Comparison of ENCODE assay signal across 19 cellular contexts in the genomic region with DNA sequence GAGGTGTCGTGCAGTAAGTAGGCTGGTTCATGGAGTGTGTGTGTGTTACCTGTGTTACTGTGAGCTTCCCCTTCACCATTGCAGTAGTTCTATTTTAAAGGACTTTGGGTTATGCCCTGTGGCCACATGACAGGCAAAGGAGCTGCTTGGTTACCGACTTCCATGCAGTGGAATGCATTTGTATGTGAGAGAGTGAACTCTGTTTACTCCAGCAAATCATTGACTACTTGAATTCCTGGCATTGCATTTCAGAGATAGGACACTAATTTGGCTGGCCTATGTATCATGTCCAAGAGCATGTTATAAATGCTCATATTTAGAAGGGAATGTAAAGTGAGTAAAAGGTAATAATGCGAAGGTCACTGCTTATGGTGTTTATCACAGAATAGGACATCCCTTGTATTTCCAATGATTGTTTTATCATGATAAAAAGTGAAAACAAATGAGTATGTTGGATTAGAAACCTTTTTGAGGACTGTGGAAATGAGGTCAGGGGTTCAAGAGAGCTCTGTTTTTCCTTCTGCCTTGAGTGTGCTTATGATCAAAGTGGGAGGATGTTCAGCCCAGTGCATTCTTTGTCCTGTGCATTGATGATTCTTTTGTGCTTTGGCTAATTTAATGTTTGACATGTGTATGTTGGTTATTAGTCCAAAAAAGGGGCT.
DNase-seq lines count a peak whose midpoint lies in the region; ATAC-seq, FAIRE-seq and TF ChIP-seq lines count a peak whose summit lies in the region.
"Had no signal": no experiment of that assay in that cellular context is flagged by ENCODE, and none has a peak within 500 bp of the region (broad histone marks: within the 10 kb centered on the region; RNA-seq: fewer than 3 reads in every experiment).

No MANE protein-coding gene starts in this region.

- no peaks in the 10 kb centered on the region for H3K27me3 Mint-ChIP-seq in activated CD8-positive, alpha-beta T cell treated with anti-CD3 and anti-CD28 coated beads for 36 hours
- H3K27me3 Mint-ChIP-seq: IgD-negative memory B cell; natural killer cell treated with Interleukin-12 subunit alpha and Interleukin-12 subunit beta and Interleukin-15 and Interleukin-18, amount 100 ng/mL, for 72 hours had no signal

- H3K27me3 ChIP-seq in IMR-90 (ENCODE audit: control insufficient read depth, insufficient read depth, low read length) (no peaks in the 10 kb centered on the region), HepG2 (ENCODE audit: control insufficient read depth in 1 of 2, insufficient read depth in 2 of 2, low read length in 2 of 2) (no peaks in the 10 kb centered on the region), small intestine (ENCODE audit: control insufficient read depth in 2 of 2, insufficient read depth in 2 of 2, low read length in 2 of 2) (no peaks in the 10 kb centered on the region), stomach (no peaks in the 10 kb centered on the region)
- H3K27me3 ChIP-seq: testis had no signal

- no peak overlapping the region for H3K27ac Mint-ChIP-seq in activated CD8-positive, alpha-beta T cell treated with anti-CD3 and anti-CD28 coated beads for 36 hours
- H3K27ac Mint-ChIP-seq: CD8-positive, alpha-beta T cell; IgD-negative memory B cell; natural killer cell treated with Interleukin-12 subunit alpha and Interleukin-12 subunit beta and Interleukin-15 and Interleukin-18, amount 100 ng/mL, for 72 hours had no signal

- CTCF ChIA-PET in IMR-90 (lab: Yijun Ruan, JAX) = interaction anchor here (0.6 kb wide), 1 partner anchor 911 kb away, joined by 7 read pairs; no protein-coding TSS in a partner anchor
- CTCF ChIA-PET in HepG2 (lab: Yijun Ruan, JAX; ENCODE audit: low intra/inter-chr PET ratio, low total read pairs) = no interaction called here
- CTCF ChIA-PET in activated CD8-positive, alpha-beta T cell treated with anti-CD3 and anti-CD28 coated beads for 36 hours (lab: Charles Lee) = interaction anchor here (0.9 to 1.5 kb wide), 2 partner anchors 9 to 77 kb away, joined by 3 read pairs; no protein-coding TSS in a partner anchor

- H3K36me3 ChIP-seq in IMR-90 (ENCODE audit: control insufficient read depth, insufficient read depth, low read length) (peaks cover 2% of the 10 kb centered on the region), HepG2 (replicated peaks in 1 of 2; ENCODE audit: control insufficient read depth in 1 of 2, insufficient read depth in 2 of 2, low read length in 2 of 2) (peaks cover 2 to 26% of the 10 kb centered on the region in 2 experiments), small intestine (ENCODE audit: control insufficient read depth in 2 of 2, insufficient read depth in 2 of 2, low read length in 2 of 2) (peaks cover 0 to 6% of the 10 kb centered on the region in 2 donors), stomach (peaks cover 0 to 14% (median 10%) of the 10 kb centered on the region in 4 donors)

- H3K4me1 Mint-ChIP-seq in activated CD8-positive, alpha-beta T cell treated with anti-CD3 and anti-CD28 coated beads for 36 hours (ENCODE audit: low read depth) = peaks cover 6% of the 10 kb centered on the region
- H3K4me1 Mint-ChIP-seq: IgD-negative memory B cell had no signal

- no peaks in the 10 kb centered on the region for H3K9me3 ChIP-seq in IMR-90 (ENCODE audit: control insufficient read depth, insufficient read depth, low read length)
- no peaks in the 10 kb centered on the region for H3K9me3 ChIP-seq in HepG2 (ENCODE audit: low read length)
- no peaks in the 10 kb centered on the region for H3K9me3 ChIP-seq in small intestine (ENCODE audit: control insufficient read depth, low read depth)
- H3K9me3 ChIP-seq in stomach = no peaks in the 10 kb centered on the region
- H3K9me3 ChIP-seq: testis had no signal

- DNase-seq in IMR-90 = peak; percentile 56
- DNase-seq in fibroblast of the aortic adventitia (ENCODE audit: low read depth) = peak; percentile 48
- peak; percentile 95 for DNase-seq in HepG2 (ENCODE audit: low spot score)
- peak; percentile 81 for DNase-seq in small intestine
- no peak for DNase-seq in sciatic nerve (ENCODE audit: low spot score)
- DNase-seq in activated CD8-positive, alpha-beta T cell treated with anti-CD3 and anti-CD28 coated beads for 36 hours = no peak
- no peak for DNase-seq in stomach
- no peak for DNase-seq in NCI-H510A treated with DMSO at 0.1 percent for 48 hours (lab: John Stamatoyannopoulos, UW)
- DNase-seq: activated effector memory CD4-positive, alpha-beta T cell treated with Interleukin-2 at 50 U/mL for 16 hours; CD8-positive, alpha-beta T cell; NCI-H1436; NCI-H526 treated with DMSO at 0.1 percent for 48 hours; RPMI8226; T-helper 9 cell; testis had no signal

- TF ChIP-seq EP300 in HepG2 (IDR thresholded peaks at IDR 0.05; ENCODE audit: low read depth in 2 of 2, low read length in 2 of 2) (peak; percentile 44 to 71; a peak in 3 of 4 replicates), HepG2 (CRISPR knock-in tag; IDR thresholded peaks at IDR 0.05; ENCODE audit: borderline replicate concordance) (peak; percentile 57; the same call in 1 of the 2 replicates), stomach (IDR thresholded peaks at IDR 0.05) (no peak)

- POLR2A ChIA-PET in IMR-90 (lab: Charles Lee; ENCODE audit: unreplicated experiment) = no interaction called here
- POLR2A ChIA-PET in HepG2 (lab: Yijun Ruan, JAX) = interaction anchor here (0.7 to 6.7 kb wide), 5 partner anchors 9 to 158 kb away, joined by 3 to 78 read pairs (median 3); no protein-coding TSS in a partner anchor
- POLR2A ChIA-PET in activated CD8-positive, alpha-beta T cell treated with anti-CD3 and anti-CD28 coated beads for 36 hours (lab: Charles Lee) = no interaction called here

- no peak overlapping the region for H3K4me3 Mint-ChIP-seq in activated CD8-positive, alpha-beta T cell treated with anti-CD3 and anti-CD28 coated beads for 36 hours
- H3K4me3 Mint-ChIP-seq: CD8-positive, alpha-beta T cell; IgD-negative memory B cell; natural killer cell treated with Interleukin-12 subunit alpha and Interleukin-12 subunit beta and Interleukin-15 and Interleukin-18, amount 100 ng/mL, for 72 hours had no signal

- H4K91ac ChIP-seq in IMR-90 (ENCODE audit: insufficient read depth, low read depth, low read length) = peak overlapping the region; percentile 7

- peaks cover 35 to 70% of the 10 kb centered on the region in 2 experiments for H3K79me1 ChIP-seq in IMR-90 (ENCODE audit: low read depth in 1 of 2, low read length in 2 of 2)

- no CpG with 5 or more reads among the region's 3 CpGs for WGBS in IMR-90 (ENCODE audit: extremely low coverage in 2 of 2, insufficient read length in 1 of 2), 2 experiments
- 1% methylated on average over 3 of the region's 3 CpGs for WGBS in HepG2 (ENCODE audit: low lambda C conversion rate)
- 49 to 59% (median 57%) methylated on average over 3 of the region's 3 CpGs for WGBS in small intestine, 3 donors
- 52 to 75% (median 66%) methylated on average over 3 of the region's 3 CpGs for WGBS in stomach, 5 donors

- ATAC-seq in IMR-90 (ENCODE audit: low read depth) = peak; percentile 69
- peak; percentile 98 for ATAC-seq in HepG2
- no peak for ATAC-seq in sciatic nerve
- ATAC-seq in activated CD8-positive, alpha-beta T cell treated with anti-CD3 and anti-CD28 coated beads for 36 hours = no peak
- ATAC-seq: CD8-positive, alpha-beta T cell; natural killer cell treated with Interleukin-12 subunit alpha and Interleukin-12 subunit beta and Interleukin-15 and Interleukin-18, amount 100 ng/mL, for 72 hours had no signal

- H2BK5ac ChIP-seq in IMR-90 (ENCODE audit: low read depth, low read length, poor library complexity, severe bottlenecking) = peak overlapping the region; percentile 87

- H2AK9ac ChIP-seq in IMR-90 (replicated peaks; ENCODE audit: low read depth, low read length, poor library complexity) = no peak overlapping the region

- no peak overlapping the region for H3K56ac ChIP-seq in IMR-90 (ENCODE audit: extremely low read depth, insufficient read depth, low read length)

- H3K36me3 Mint-ChIP-seq in activated CD8-positive, alpha-beta T cell treated with anti-CD3 and anti-CD28 coated beads for 36 hours (ENCODE audit: low read depth) = peaks cover 8% of the 10 kb centered on the region
- H3K36me3 Mint-ChIP-seq: natural killer cell treated with Interleukin-12 subunit alpha and Interleukin-12 subunit beta and Interleukin-15 and Interleukin-18, amount 100 ng/mL, for 72 hours had no signal

- H3K4me3 ChIP-seq in IMR-90 (ENCODE audit: insufficient read depth, low read depth, low read length) (no peak overlapping the region), fibroblast of the aortic adventitia (ENCODE audit: low read depth, low read length) (no peak overlapping the region), HepG2 (replicated peaks in 1 of 3; ENCODE audit: insufficient read depth in 1 of 3, low read depth in 2 of 3, low read length in 3 of 3) (peak overlapping the region in 1 of 3 experiments; percentile 42; a peak in 1 of 6 replicates), small intestine (ENCODE audit: low read depth in 1 of 2, low read length in 2 of 2) (no peak overlapping the region), stomach (no peak overlapping the region)
- H3K4me3 ChIP-seq: testis had no signal

- peak overlapping the region; percentile 67; the same call in 1 of the 2 replicates for H3K18ac ChIP-seq in IMR-90 (ENCODE audit: low read depth, low read length)

- H3K9ac ChIP-seq in IMR-90 (ENCODE audit: low read depth, low read length) (no peak overlapping the region), HepG2 (ENCODE audit: insufficient read depth, low read depth, low read length) (peak overlapping the region; percentile 65)

- peaks cover 24% of the 10 kb centered on the region for H3K9me1 ChIP-seq in IMR-90 (ENCODE audit: insufficient read depth, low read length)

- H4K20me1 ChIP-seq in IMR-90 (ENCODE audit: insufficient read depth, low read length) (peaks cover 63% of the 10 kb centered on the region; the same call in 1 of the 2 replicates), HepG2 (ENCODE audit: insufficient read depth, low read length) (no peaks in the 10 kb centered on the region)

- peak overlapping the region; percentile 20; the same call in 1 of the 2 replicates for H2BK20ac ChIP-seq in IMR-90 (ENCODE audit: low read depth, low read length)

- peaks cover 15% of the 10 kb centered on the region for H3K4me1 ChIP-seq in IMR-90 (ENCODE audit: control insufficient read depth, insufficient read depth, low read length)
- peaks cover 79% of the 10 kb centered on the region for H3K4me1 ChIP-seq in HepG2 (ENCODE audit: insufficient read depth, low read length)
- peaks cover 7 to 18% of the 10 kb centered on the region in 2 donors for H3K4me1 ChIP-seq in small intestine (ENCODE audit: control insufficient read depth in 2 of 2, insufficient read depth in 1 of 2, low read depth in 1 of 2, low read length in 1 of 2)
- H3K4me1 ChIP-seq in stomach = peaks cover 16 to 41% (median 25%) of the 10 kb centered on the region in 4 donors

- in situ Hi-C loops in IMR-90 (cut with MboI; ENCODE audit: low sequenced_read_pairs) (no loop called here), HepG2 (cut with HindIII; ENCODE audit: extremely low pct_ligation_motif_present, low pct_unique_long_range_greater_than_20kb) (loop anchor here (10.0 kb wide), 1 partner anchor 98 kb away; no protein-coding TSS in a partner anchor)

- H3K14ac ChIP-seq in IMR-90 (replicated peaks; ENCODE audit: low read depth, low read length) = peak overlapping the region; percentile 68

- TF ChIP-seq POLR2A in IMR-90 (IDR thresholded peaks at IDR 0.05; ENCODE audit: low read depth, low read length) (no peak), HepG2 (IDR thresholded peaks at IDR 0.05; ENCODE audit: insufficient read depth in 1 of 2, low read depth in 2 of 2, low read length in 2 of 2) (peak in 1 of 2 experiments; percentile 39; a peak in 1 of 4 replicates), stomach (IDR thresholded peaks at IDR 0.05) (no peak)

- H3K23ac ChIP-seq in IMR-90 (ENCODE audit: low read depth, low read length) = peak overlapping the region; percentile 66; the same call in 1 of the 2 replicates

- TF ChIP-seq CTCF in IMR-90 (conservative IDR thresholded peaks at IDR 0.05; ENCODE audit: low read depth, low read length) (no peak), fibroblast of the aortic adventitia (IDR thresholded peaks at IDR 0.05; ENCODE audit: insufficient read depth, low read length) (no peak), HepG2 (CRISPR knock-in tag; IDR thresholded peaks at IDR 0.05) (no peak), stomach (IDR thresholded peaks at IDR 0.05) (no peak)
- no peak for TF ChIP-seq CTCF in activated CD8-positive, alpha-beta T cell treated with anti-CD3 and anti-CD28 coated beads for 36 hours (IDR thresholded peaks at IDR 0.05)

- intact Hi-C loops in IMR-90 (cut with micrococcal nuclease) (no loop called here), HepG2 (cut with micrococcal nuclease; ENCODE audit: unreplicated experiment) (loop anchor here (1.0 to 5.0 kb wide), 2 partner anchors 32 to 95 kb away; no protein-coding TSS in a partner anchor), sciatic nerve (cut with DNase I) (no loop called here), stomach (cut with DNase I; ENCODE audit: low total_unique reads) (no loop called here)
- intact Hi-C loops in activated CD8-positive, alpha-beta T cell treated with anti-CD3 and anti-CD28 coated beads for 36 hours (cut with micrococcal nuclease) = no loop called here

- H3K27ac ChIP-seq in IMR-90 (ENCODE audit: insufficient read depth, low read length) (peak overlapping the region; percentile 71; the same call in 1 of the 2 replicates), HepG2 (ENCODE audit: extremely low read length, insufficient read depth, low read length) (peak overlapping the region; percentile 86), small intestine (ENCODE audit: low read depth in 1 of 2, low read length in 1 of 2) (no peak overlapping the region), stomach (no peak overlapping the region)
- H3K27ac ChIP-seq: testis had no signal

- dilution Hi-C loops in IMR-90 (cut with HindIII; ENCODE audit: low sequenced_read_pairs, unreplicated experiment) = no loop called here

- H3K9me3 Mint-ChIP-seq in activated CD8-positive, alpha-beta T cell treated with anti-CD3 and anti-CD28 coated beads for 36 hours = no peaks in the 10 kb centered on the region
- H3K9me3 Mint-ChIP-seq: CD8-positive, alpha-beta T cell; IgD-negative memory B cell; natural killer cell treated with Interleukin-12 subunit alpha and Interleukin-12 subunit beta and Interleukin-15 and Interleukin-18, amount 100 ng/mL, for 72 hours had no signal

- H2BK15ac ChIP-seq in IMR-90 (ENCODE audit: low read depth, low read length) = no peak overlapping the region

- H2AK5ac ChIP-seq in IMR-90 (ENCODE audit: low read depth, low read length) = peak overlapping the region; percentile 62; the same call in 1 of the 2 replicates

- peak overlapping the region; percentile 58 for H2BK120ac ChIP-seq in IMR-90 (ENCODE audit: low read depth, low read length)

- no TSS peak for BruUV-seq in IMR-90 (replicated peaks; lab: Mats Ljungman, UMichigan)
- no TSS peak for BruUV-seq in HepG2 (replicated peaks; lab: Mats Ljungman, UMichigan)

- H3K79me2 ChIP-seq in HepG2 (ENCODE audit: insufficient read depth, low read length) = peaks cover 80% of the 10 kb centered on the region

- no peak for TF ChIP-seq RAD21 in IMR-90 (IDR thresholded peaks at IDR 0.05; ENCODE audit: low read length)
- 0 out of 2 replicates have a peak, but pooled peaks have one; percentile 16 for TF ChIP-seq RAD21 in HepG2 (CRISPR knock-in tag; IDR thresholded peaks at IDR 0.05)

- H2AFZ ChIP-seq in IMR-90 (replicated peaks; ENCODE audit: low read length, poor library complexity) (no peak overlapping the region), HepG2 (ENCODE audit: low read length) (no peak overlapping the region)

- peak overlapping the region in 1 of 2 experiments; percentile 72; a peak in 2 of 4 replicates for H4K8ac ChIP-seq in IMR-90 (ENCODE audit: low read depth in 2 of 2, low read length in 2 of 2)

- H4K5ac ChIP-seq in IMR-90 (ENCODE audit: low read depth, low read length) = peak overlapping the region; percentile 46; the same call in 1 of the 2 replicates

- H3K4me2 ChIP-seq in IMR-90 (ENCODE audit: low read depth, low read length) (peak overlapping the region; percentile 4; the same call in 1 of the 2 replicates), HepG2 (ENCODE audit: low read depth, low read length) (peak overlapping the region; percentile 62)

- H3K4ac ChIP-seq in IMR-90 (ENCODE audit: low read depth, low read length) = peak overlapping the region; percentile 13; the same call in 1 of the 2 replicates

- FAIRE-seq in HepG2 (lab: Jason Lieb, UNC) (peak; percentile 98), small intestine (lab: Jason Lieb, UNC) (no peak)
- FAIRE-seq: bronchial epithelial cell, endothelial cell of umbilical vein had no signal

Comparison
In these comparisons a context has a peak if more than half of its experiments do, and no peak if none do; other contexts are left out.
1. ATAC-seq: peak in IMR-90 (single experiment) and HepG2 (single experiment); none in sciatic nerve (single experiment) and activated CD8-positive, alpha-beta T cell treated with anti-CD3 and anti-CD28 coated beads for 36 hours (single experiment).
2. DNase-seq: peak in IMR-90 (single experiment), fibroblast of the aortic adventitia (single experiment), HepG2 (single experiment) and small intestine (single experiment); none in sciatic nerve (single experiment), activated CD8-positive, alpha-beta T cell treated with anti-CD3 and anti-CD28 coated beads for 36 hours (single experiment), stomach (single experiment) and NCI-H510A treated with DMSO at 0.1 percent for 48 hours (single experiment).
3. H3K27ac ChIP-seq: peak in IMR-90 (single experiment) and HepG2 (single experiment); none in small intestine (0 of 2) and stomach (0 of 5).